19 cellular contexts compared by ENCODE assay signal in genomic region chr2:119637371-119637770, GRCh38. TPM values are rescaled to one million over a fixed set of nuclear protein-coding genes. Genes with fewer than 3 reads are reported as not detected.
A peak's percentile ranks its signal among the peaks of the same experiment; 100 is the strongest.
DNase-seq lines count a peak whose midpoint lies in the region; ATAC-seq and TF ChIP-seq lines count a peak whose summit lies in the region.
"Had no signal": no experiment of that assay in that cellular context is flagged by ENCODE, and none has a peak within 500 bp of the region (broad histone marks: within the 10 kb centered on the region; RNA-seq: fewer than 3 reads in every experiment).

No MANE protein-coding gene starts in this region.

- no peak for TF ChIP-seq CTCF in natural killer cell (IDR thresholded peaks at IDR 0.05)

- H3K36me3 Mint-ChIP-seq in natural killer cell = no peaks in the 10 kb centered on the region
- H3K36me3 Mint-ChIP-seq: CD4-positive, CD25-positive, alpha-beta regulatory T cell; CD8-positive, alpha-beta memory T cell; IgD-negative memory B cell had no signal

- no peak overlapping the region for H3K27ac Mint-ChIP-seq in natural killer cell
- H3K27ac Mint-ChIP-seq: CD4-positive, CD25-positive, alpha-beta regulatory T cell; CD8-positive, alpha-beta memory T cell; HFFc6; IgD-negative memory B cell had no signal

- intact Hi-C loops in sciatic nerve (cut with DNase I) (no loop called here), natural killer cell (cut with micrococcal nuclease) (no loop called here)

- H3K4me3 Mint-ChIP-seq in natural killer cell = no peak overlapping the region
- H3K4me3 Mint-ChIP-seq: CD4-positive, CD25-positive, alpha-beta regulatory T cell; CD8-positive, alpha-beta memory T cell; HFFc6; IgD-negative memory B cell had no signal

- peaks cover 11 to 24% of the 10 kb centered on the region in 2 donors for H3K27me3 Mint-ChIP-seq in natural killer cell (ENCODE audit: low read depth in 2 of 2)

- no peak for DNase-seq in sciatic nerve (ENCODE audit: low spot score)
- DNase-seq in NCI-H1048 (lab: John Stamatoyannopoulos, UW) = no peak
- no peak for DNase-seq in NCI-H1694 treated with DMSO at 0.1 percent for 48 hours (lab: John Stamatoyannopoulos, UW)
- DNase-seq in NCI-H774 (lab: John Stamatoyannopoulos, UW) = no peak
- no peak for DNase-seq in natural killer cell
- DNase-seq: ACHN; BE2C; C1 segment of cervical spinal cord; Caco-2; CD4-positive, CD25-positive, alpha-beta regulatory T cell; CD8-positive, alpha-beta memory T cell; GOT3; H7; HFFc6 had no signal

- H3K4me1 Mint-ChIP-seq in natural killer cell = no peaks in the 10 kb centered on the region

- H3K27me3 ChIP-seq in layer of hippocampus (ENCODE audit: control insufficient read depth, insufficient read depth, low read length) = no peaks in the 10 kb centered on the region
- H3K27me3 ChIP-seq: BE2C had no signal

- H3K9me3 Mint-ChIP-seq in natural killer cell = no peaks in the 10 kb centered on the region
- H3K9me3 Mint-ChIP-seq: HFFc6 had no signal

- ATAC-seq in sciatic nerve (peak; percentile 46), natural killer cell (no peak)
- ATAC-seq: HCT116 had no signal

- H3K27ac ChIP-seq in cingulate gyrus (ENCODE audit: low read depth, low read length) = peak overlapping the region; percentile 51
- peak overlapping the region; percentile 56 for H3K27ac ChIP-seq in layer of hippocampus (ENCODE audit: low read depth, low read length)
- H3K27ac ChIP-seq in temporal lobe (ENCODE audit: low read depth, low read length) = peak overlapping the region; percentile 62

RNA-seq across cellular contexts. Expression of gene TMEM177, which starts 41.6 kb away (rescaled TPM):
- total RNA-seq in sciatic nerve = 8.2 TPM
- 6.4 TPM for total RNA-seq in temporal lobe
- 1 to 10 TPM; 1.2 to 2.8 (median 2.6) TPM for total RNA-seq in natural killer cell
